ENCODE assay signal across 8 cellular contexts in genomic region chr3:195895900-195896360, GRCh38. TPM values are rescaled to one million over a fixed set of nuclear protein-coding genes. Genes with fewer than 3 reads are reported as not detected.
A peak's percentile ranks its signal among the peaks of the same experiment; 100 is the strongest.
DNase-seq lines count a peak whose midpoint lies in the region; FAIRE-seq and TF ChIP-seq lines count a peak whose summit lies in the region.

No MANE protein-coding gene starts in this region.

- POLR2A ChIA-PET in GM10248 (lab: Yijun Ruan, JAX) = interaction anchor here (0.6 kb wide), 1 partner anchor 59 kb away, joined by 3 read pairs; no protein-coding TSS in a partner anchor

- H2AK5ac ChIP-seq in mesendoderm (ENCODE audit: low read length) = no peak overlapping the region

- peak overlapping the region; percentile 2 for H3K27ac ChIP-seq in mesendoderm (ENCODE audit: low read depth, low read length)

- H3K9ac ChIP-seq in mesendoderm (ENCODE audit: low read length) = peak overlapping the region; percentile 79

- H3K18ac ChIP-seq in mesendoderm (ENCODE audit: low read length) = peak overlapping the region; percentile 61

- H4K8ac ChIP-seq in mesendoderm (ENCODE audit: low read depth, low read length) = no peak overlapping the region

- no peak overlapping the region for H2BK5ac ChIP-seq in mesendoderm (ENCODE audit: low read length)

- H4K5ac ChIP-seq in mesendoderm (ENCODE audit: low read length) = no peak overlapping the region

- no peak for TF ChIP-seq CTCF in GM10248 (IDR thresholded peaks at IDR 0.05; ENCODE audit: control extremely low read depth, extremely low read depth, low read depth, missing control alignments)

- CTCF ChIA-PET in GM10248 (lab: Yijun Ruan, JAX) = interaction anchor here (2.5 to 10.9 kb wide), 7 partner anchors 7 to 625 kb away, joined by 8 to 254 read pairs (median 19); partner anchors contain the start of genes TNK2 and XXYLT1

- TF ChIP-seq POLR2A in H54 (IDR thresholded peaks at IDR 0.05; ENCODE audit: low read depth, low read length) = peak; percentile 41; the same call in 1 of the 2 replicates

- no peak overlapping the region for H3K23ac ChIP-seq in mesendoderm (ENCODE audit: low read length)

- H3K36me3 ChIP-seq in mesendoderm (ENCODE audit: control insufficient read depth, insufficient read depth, low read length) = no peaks in the 10 kb centered on the region

- FAIRE-seq in H54 (lab: Jason Lieb, UNC) = no peak

- H2BK15ac ChIP-seq in mesendoderm (replicated peaks; ENCODE audit: low read depth) = no peak overlapping the region

- peak; percentile 72 for DNase-seq in GM10248 (ENCODE audit: extremely low spot score)
- DNase-seq in H54 (ENCODE audit: insufficient read length, low spot score) = peak; percentile 70
- peak; percentile 41 for DNase-seq in NCI-H1105 (lab: John Stamatoyannopoulos, UW)
- peak; percentile 38 to 39 for DNase-seq in activated CD4-positive, alpha-beta T cell treated with anti-CD3 and anti-CD28 coated beads, Interleukin-2, amount 50 U/mL, for 4 hours
- DNase-seq in ecto neural progenitor cell (ENCODE audit: low spot score) = peak; percentile 73
- DNase-seq in mesendoderm = peak; percentile 67
- DNase-seq in stimulated activated CD8-positive, alpha-beta memory T cell treated with anti-CD3 and anti-CD28 coated beads, Interleukin-4, amount 100 ng/mL, for 24 hours (ENCODE audit: low read depth) = peak; percentile 47
- no peak for DNase-seq in NCI-H526 treated with DMSO at 0.1 percent for 48 hours (lab: John Stamatoyannopoulos, UW)

- peaks cover 8% of the 10 kb centered on the region for H3K79me1 ChIP-seq in mesendoderm (ENCODE audit: low read length)

- H3K4me1 ChIP-seq in mesendoderm (ENCODE audit: control insufficient read depth, low read depth, low read length) = peaks cover 15% of the 10 kb centered on the region

- H3K4me3 ChIP-seq in mesendoderm (ENCODE audit: low read length) = peak overlapping the region; percentile 43

- no CpG with 5 or more reads among the region's 43 CpGs for WGBS in mesendoderm (ENCODE audit: extremely low coverage, insufficient coverage, low lambda C conversion rate)

- peak overlapping the region; percentile 91 for H3K56ac ChIP-seq in mesendoderm (ENCODE audit: low read length)

- no peaks in the 10 kb centered on the region for H3K27me3 ChIP-seq in mesendoderm (ENCODE audit: insufficient read depth, low read length, poor library complexity)

- H3K79me2 ChIP-seq in mesendoderm (ENCODE audit: control insufficient read depth, insufficient read depth, low read length) = no peaks in the 10 kb centered on the region

- H3K4me2 ChIP-seq in mesendoderm (ENCODE audit: low read length) = peak overlapping the region; percentile 74

- no peak overlapping the region for H2BK120ac ChIP-seq in mesendoderm (ENCODE audit: low read depth, low read length)

- no peak overlapping the region for H3K4ac ChIP-seq in mesendoderm (ENCODE audit: low read depth, low read length)

RNA-seq across cellular contexts. Expression of gene TNK2, which starts 12.4 kb away (rescaled TPM):
- polyA plus RNA-seq in mesendoderm (2013, experiment 1 of 2) = 10.7 TPM
- polyA plus RNA-seq in mesendoderm (2013, experiment 2 of 2) = 10.4 TPM
